1 cellular context compared by ENCODE assay signal in the genomic region with DNA sequence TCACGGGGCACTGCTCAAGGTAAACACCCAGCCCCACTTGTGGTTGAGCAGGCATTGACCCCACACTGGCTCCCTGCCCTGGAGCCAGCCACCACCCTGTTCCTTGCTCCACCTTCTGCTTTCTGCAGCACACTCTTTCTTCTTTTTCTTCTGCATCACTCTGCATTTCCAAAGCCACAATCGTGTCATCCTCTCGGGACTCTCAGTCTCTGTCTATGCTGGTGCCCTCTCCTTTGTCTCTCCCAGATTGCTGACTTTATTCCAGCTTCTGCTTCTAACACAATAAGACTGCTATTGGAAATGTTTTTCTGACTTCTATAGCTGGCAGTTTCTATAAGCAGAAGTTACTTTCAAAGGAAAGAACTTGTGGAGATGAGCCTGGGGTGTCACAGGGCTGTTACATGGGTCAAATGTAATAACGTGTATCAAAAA.
TF ChIP-seq lines count a peak whose summit lies in the region.

No MANE protein-coding gene starts in this region.

TF ChIP-seq in SK-N-SH, 30 proteins besides CTCF, POLR2A, EP300 and RAD21 (continued from another document):
- TF ChIP-seq, protein P1, sequence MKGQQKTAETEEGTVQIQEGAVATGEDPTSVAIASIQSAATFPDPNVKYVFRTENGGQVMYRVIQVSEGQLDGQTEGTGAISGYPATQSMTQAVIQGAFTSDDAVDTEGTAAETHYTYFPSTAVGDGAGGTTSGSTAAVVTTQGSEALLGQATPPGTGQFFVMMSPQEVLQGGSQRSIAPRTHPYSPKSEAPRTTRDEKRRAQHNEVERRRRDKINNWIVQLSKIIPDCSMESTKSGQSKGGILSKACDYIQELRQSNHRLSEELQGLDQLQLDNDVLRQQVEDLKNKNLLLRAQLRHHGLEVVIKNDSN (IDR thresholded peaks at IDR 0.05; ENCODE audit: borderline replicate concordance, low read depth), result no peak
- TF ChIP-seq ELF1 (IDR thresholded peaks at IDR 0.05) (no peak), RXRA (IDR thresholded peaks at IDR 0.05; ENCODE audit: borderline replicate concordance, low read depth) (no peak), YY1 (IDR thresholded peaks at IDR 0.05; ENCODE audit: low read depth) (no peak), CHD2 (IDR thresholded peaks at IDR 0.05; ENCODE audit: low read length, partially characterized antibody) (no peak), SIN3A (IDR thresholded peaks at IDR 0.05; ENCODE audit: borderline replicate concordance, low read depth, low read length) (no peak), TCF12 (IDR thresholded peaks at IDR 0.05) (no peak), NRF1 (IDR thresholded peaks at IDR 0.05; ENCODE audit: low read depth, low read length) (no peak), NFIC (IDR thresholded peaks at IDR 0.05; ENCODE audit: borderline replicate concordance) (no peak), JUND (IDR thresholded peaks at IDR 0.05) (no peak), RFX5 (IDR thresholded peaks at IDR 0.05; ENCODE audit: low read length) (no peak), FOSL2 (IDR thresholded peaks at IDR 0.05; ENCODE audit: borderline replicate concordance, low read depth) (no peak)
- TF ChIP-seq, protein P2, sequence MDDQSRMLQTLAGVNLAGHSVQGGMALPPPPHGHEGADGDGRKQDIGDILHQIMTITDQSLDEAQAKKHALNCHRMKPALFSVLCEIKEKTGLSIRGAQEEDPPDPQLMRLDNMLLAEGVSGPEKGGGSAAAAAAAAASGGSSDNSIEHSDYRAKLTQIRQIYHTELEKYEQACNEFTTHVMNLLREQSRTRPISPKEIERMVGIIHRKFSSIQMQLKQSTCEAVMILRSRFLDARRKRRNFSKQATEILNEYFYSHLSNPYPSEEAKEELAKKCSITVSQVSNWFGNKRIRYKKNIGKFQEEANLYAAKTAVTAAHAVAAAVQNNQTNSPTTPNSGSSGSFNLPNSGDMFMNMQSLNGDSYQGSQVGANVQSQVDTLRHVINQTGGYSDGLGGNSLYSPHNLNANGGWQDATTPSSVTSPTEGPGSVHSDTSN (IDR thresholded peaks at IDR 0.05), result no peak
- TF ChIP-seq, protein P3, sequence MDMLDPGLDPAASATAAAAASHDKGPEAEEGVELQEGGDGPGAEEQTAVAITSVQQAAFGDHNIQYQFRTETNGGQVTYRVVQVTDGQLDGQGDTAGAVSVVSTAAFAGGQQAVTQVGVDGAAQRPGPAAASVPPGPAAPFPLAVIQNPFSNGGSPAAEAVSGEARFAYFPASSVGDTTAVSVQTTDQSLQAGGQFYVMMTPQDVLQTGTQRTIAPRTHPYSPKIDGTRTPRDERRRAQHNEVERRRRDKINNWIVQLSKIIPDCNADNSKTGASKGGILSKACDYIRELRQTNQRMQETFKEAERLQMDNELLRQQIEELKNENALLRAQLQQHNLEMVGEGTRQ (IDR thresholded peaks at IDR 0.05; ENCODE audit: borderline replicate concordance, low read depth, low read length), result no peak
- TF ChIP-seq, protein P4, sequence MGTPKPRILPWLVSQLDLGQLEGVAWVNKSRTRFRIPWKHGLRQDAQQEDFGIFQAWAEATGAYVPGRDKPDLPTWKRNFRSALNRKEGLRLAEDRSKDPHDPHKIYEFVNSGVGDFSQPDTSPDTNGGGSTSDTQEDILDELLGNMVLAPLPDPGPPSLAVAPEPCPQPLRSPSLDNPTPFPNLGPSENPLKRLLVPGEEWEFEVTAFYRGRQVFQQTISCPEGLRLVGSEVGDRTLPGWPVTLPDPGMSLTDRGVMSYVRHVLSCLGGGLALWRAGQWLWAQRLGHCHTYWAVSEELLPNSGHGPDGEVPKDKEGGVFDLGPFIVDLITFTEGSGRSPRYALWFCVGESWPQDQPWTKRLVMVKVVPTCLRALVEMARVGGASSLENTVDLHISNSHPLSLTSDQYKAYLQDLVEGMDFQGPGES (IDR thresholded peaks at IDR 0.05; ENCODE audit: low read depth, low read length), result no peak
- TF ChIP-seq, protein P5, sequence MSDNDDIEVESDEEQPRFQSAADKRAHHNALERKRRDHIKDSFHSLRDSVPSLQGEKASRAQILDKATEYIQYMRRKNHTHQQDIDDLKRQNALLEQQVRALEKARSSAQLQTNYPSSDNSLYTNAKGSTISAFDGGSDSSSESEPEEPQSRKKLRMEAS (IDR thresholded peaks at IDR 0.05; ENCODE audit: low read depth), result no peak
